In the genomic region with DNA sequence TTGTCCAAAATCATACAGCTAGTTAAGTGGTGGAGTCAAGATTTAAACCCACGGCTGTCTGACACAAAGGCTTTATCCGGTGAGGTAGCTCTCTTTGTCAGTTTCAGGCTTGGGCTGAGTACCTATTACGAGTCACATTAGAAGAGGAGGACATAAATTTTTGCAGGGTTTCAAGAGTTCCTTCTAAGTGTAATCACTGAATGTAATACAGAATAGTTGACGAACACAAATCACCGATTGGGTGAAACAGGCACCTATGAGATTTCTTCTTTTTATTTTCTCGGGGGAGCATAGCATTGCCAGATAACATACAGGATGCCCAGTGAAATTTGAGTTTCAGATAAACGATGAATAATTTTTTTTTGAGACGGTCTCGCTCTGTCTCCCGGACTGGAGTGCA, we compare ENCODE assay signal across 8 cellular contexts. TPM values are rescaled to one million over a fixed set of nuclear protein-coding genes. Genes with fewer than 3 reads are reported as not detected.
DNase-seq lines count a peak whose midpoint lies in the region; ATAC-seq and TF ChIP-seq lines count a peak whose summit lies in the region.

No MANE protein-coding gene starts in this region.

- intact Hi-C loops in left ventricle myocardium inferior (cut with micrococcal nuclease) = no loop called here
- intact Hi-C loops in Right ventricle myocardium superior (cut with DNase I) = no loop called here
- intact Hi-C loops in ascending aorta (cut with DNase I) = no loop called here
- intact Hi-C loops in right lobe of liver (cut with DNase I) = no loop called here
- intact Hi-C loops in aorta (cut with DNase I) = no loop called here

- no peaks in the 10 kb centered on the region for H3K36me3 ChIP-seq in left ventricle myocardium inferior
- no peaks in the 10 kb centered on the region for H3K36me3 ChIP-seq in ascending aorta
- no peaks in the 10 kb centered on the region for H3K36me3 ChIP-seq in right lobe of liver
- H3K36me3 ChIP-seq in aorta (ENCODE audit: control insufficient read depth in 1 of 2, insufficient read depth in 2 of 2, low read length in 1 of 2) = no peaks in the 10 kb centered on the region

- ATAC-seq in Right ventricle myocardium superior (ENCODE audit: poor library complexity) (no peak), right lobe of liver (no peak), aorta (ENCODE audit: low FRiP score) (no peak), HG03135 (IDR thresholded peaks at IDR 0.05; ENCODE audit: unreplicated experiment) (no peak), GM21367 (IDR thresholded peaks at IDR 0.05; ENCODE audit: unreplicated experiment) (no peak)

- no peak for TF ChIP-seq POLR2A in right lobe of liver (IDR thresholded peaks at IDR 0.05)

- H3K4me1 ChIP-seq in left ventricle myocardium inferior = peaks cover 34% of the 10 kb centered on the region
- H3K4me1 ChIP-seq in ascending aorta = peaks cover 0 to 7% of the 10 kb centered on the region in 2 donors
- peaks cover 0 to 13% (median 4%) of the 10 kb centered on the region in 4 donors for H3K4me1 ChIP-seq in right lobe of liver
- peaks cover 0 to 3% of the 10 kb centered on the region in 2 donors for H3K4me1 ChIP-seq in aorta (ENCODE audit: control insufficient read depth in 1 of 2, insufficient read depth in 2 of 2, low read length in 2 of 2)

- no peak for DNase-seq in left ventricle myocardium inferior
- DNase-seq in Right ventricle myocardium superior = no peak
- DNase-seq in ascending aorta (ENCODE audit: low spot score in 2 of 2) = no peak
- DNase-seq in right lobe of liver = no peak
- no peak for DNase-seq in aorta
- DNase-seq in mesenteric fat pad (ENCODE audit: low spot score) = no peak

- H3K9me3 ChIP-seq in left ventricle myocardium inferior (replicated peaks) = no peaks in the 10 kb centered on the region
- H3K9me3 ChIP-seq in ascending aorta = no peaks in the 10 kb centered on the region
- no peaks in the 10 kb centered on the region for H3K9me3 ChIP-seq in right lobe of liver
- H3K9me3 ChIP-seq in aorta (ENCODE audit: control insufficient read depth, low read length) = no peaks in the 10 kb centered on the region

- TF ChIP-seq CTCF in left ventricle myocardium inferior (IDR thresholded peaks at IDR 0.05; ENCODE audit: borderline replicate concordance) (no peak), ascending aorta (IDR thresholded peaks at IDR 0.05) (no peak), right lobe of liver (IDR thresholded peaks at IDR 0.05) (no peak)

- H3K27ac ChIP-seq in left ventricle myocardium inferior (replicated peaks) (peak overlapping the region; percentile 92), ascending aorta (peak overlapping the region; percentile 88 to 89), right lobe of liver (peak overlapping the region in 2 of 3 donors; percentile 73 to 85), aorta (ENCODE audit: low read depth in 1 of 2, low read length in 2 of 2) (no peak overlapping the region)

- H3K27me3 ChIP-seq in left ventricle myocardium inferior (ENCODE audit: low read depth) (no peaks in the 10 kb centered on the region), ascending aorta (no peaks in the 10 kb centered on the region), right lobe of liver (no peaks in the 10 kb centered on the region), aorta (ENCODE audit: control insufficient read depth in 1 of 2, insufficient read depth in 2 of 2, low read length in 1 of 2) (no peaks in the 10 kb centered on the region)

- H3K4me3 ChIP-seq in left ventricle myocardium inferior (peak overlapping the region; percentile 97), ascending aorta (peak overlapping the region; percentile 81 to 82), right lobe of liver (peak overlapping the region; percentile 87 to 97 (median 94)), aorta (ENCODE audit: low read length in 2 of 2) (peak overlapping the region; percentile 67 to 78)

- 11% methylated on average over 10 of the region's 10 CpGs for WGBS in right lobe of liver (ENCODE audit: insufficient coverage, low coverage, low lambda C conversion rate, missing lambda C conversion rate)
- 29 to 31% methylated on average over 10 of the region's 10 CpGs for WGBS in aorta, 2 donors

RNA-seq across cellular contexts. Expression of gene PSMD4, which starts 0.8 kb away (rescaled TPM):
- total RNA-seq in left ventricle myocardium inferior (142 TPM), Right ventricle myocardium superior (138 TPM), ascending aorta (83.5 TPM), right lobe of liver (10 to 100 TPM; 72.2 to 95.6 (median 79.1) TPM), aorta (100 to 1,000 TPM; 115 to 118 TPM), mesenteric fat pad (142 TPM)
- polyA plus RNA-seq in aorta = 100 to 1,000 TPM; 144 to 162 TPM

RNA-seq across cellular contexts. Expression of gene ZNF687, which starts 26.7 kb away (rescaled TPM):
- total RNA-seq in left ventricle myocardium inferior (11.2 TPM), Right ventricle myocardium superior (12.4 TPM), ascending aorta (67.9 TPM), right lobe of liver (10 to 100 TPM in 3 of 6 experiments, 1 to 10 TPM in 3; 7.6 to 14.2 (median 10.1) TPM), aorta (10 to 100 TPM; 18.4 to 24.0 TPM), mesenteric fat pad (16.2 TPM)
- polyA plus RNA-seq in aorta = 1 to 10 TPM; 7.7 to 9.6 TPM

RNA-seq across cellular contexts. Expression of gene PIP5K1A, which starts 57.0 kb away (rescaled TPM):
- 28.5 TPM for total RNA-seq in left ventricle myocardium inferior
- 33.5 TPM for total RNA-seq in Right ventricle myocardium superior
- 36.5 TPM for total RNA-seq in ascending aorta
- 10 to 100 TPM; 13.9 to 22.1 (median 17.2) TPM for total RNA-seq in right lobe of liver
- total RNA-seq in aorta = 10 to 100 TPM; 64.0 to 67.6 TPM
- 10 to 100 TPM; 16.5 to 22.7 TPM for polyA plus RNA-seq in aorta
- 52.2 TPM for total RNA-seq in mesenteric fat pad

Comparison
In these comparisons a context has a peak if more than half of its experiments do, and no peak if none do; other contexts are left out.
1. H3K27ac ChIP-seq: peak in left ventricle myocardium inferior (single experiment), ascending aorta (2 of 2) and right lobe of liver (2 of 3); none in aorta (0 of 2).
2. Peak in every context shown above with its lines, with median percentiles within 50 percentile points of each other: H3K4me3 ChIP-seq.